Comparison of ENCODE assay signal across 22 cellular contexts in the genomic region with DNA sequence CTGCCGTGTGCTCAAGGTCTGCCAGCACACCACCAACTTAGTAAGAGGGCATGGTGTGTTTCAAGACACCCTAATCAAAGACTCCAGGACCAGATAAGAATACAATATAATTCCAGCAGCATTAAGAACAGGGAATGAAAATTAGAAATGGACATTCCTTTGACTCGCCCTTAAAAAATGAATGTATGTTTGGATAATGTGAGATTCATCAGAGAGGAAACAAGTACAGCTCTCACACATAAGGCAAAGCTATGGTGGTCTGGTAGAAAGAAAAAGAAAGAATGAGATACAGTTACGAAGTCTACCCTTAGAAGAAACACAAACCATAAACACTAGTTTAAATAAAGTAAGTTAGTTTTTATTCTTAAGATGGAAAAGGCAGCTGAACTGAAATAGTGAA.
"Had no signal": no experiment of that assay in that cellular context is flagged by ENCODE, and none has a peak within 500 bp of the region (broad histone marks: within the 10 kb centered on the region; RNA-seq: fewer than 3 reads in every experiment).

No MANE protein-coding gene starts in this region.

- H3K27me3 Mint-ChIP-seq: dendritic cell treated with granulocyte-macrophage colony-stimulating factor and Interleukin-4, amounts not matched to agents 40 ng/mL and 50 ng/mL, for 4 days; effector memory CD8-positive, alpha-beta T cell; progenitor cell of endocrine pancreas; stimulated activated memory B cell treated with anti-CD40 and anti-IgM and Interleukin-4, amounts not matched to agents 10 μg/mL and 1 μg/mL and 100 μg/mL, for 72 hours; stimulated activated naive CD8-positive, alpha-beta T cell treated with anti-CD3 and anti-CD28 coated beads, Interleukin-15, Interleukin-2, amounts not matched to agents 100 ng/mL and 50 ng/mL, for 24 hours had no signal

- H3K4me3 ChIP-seq: esophagus muscularis mucosa, heart left ventricle, mucosa of descending colon, pancreas, smooth muscle cell, tibial artery, upper lobe of left lung, uterus had no signal

- DNase-seq: effector memory CD8-positive, alpha-beta T cell; heart left ventricle; hippocampal formation; islet precursor cell; mammary epithelial cell; mucosa of descending colon; naive thymus-derived CD8-positive, alpha-beta T cell; pancreas; right cardiac atrium; stimulated activated CD4-positive, alpha-beta T cell treated with anti-CD3 and anti-CD28 coated beads, Interleukin-4, amount 100 ng/mL, for 24 hours; tibial artery; upper lobe of left lung; uterus had no signal

- H3K9me3 ChIP-seq: esophagus muscularis mucosa, mucosa of descending colon, pancreas, upper lobe of left lung, uterus had no signal

- H3K4me1 Mint-ChIP-seq: neural crest cell had no signal

- H3K27ac ChIP-seq: epithelial cell of prostate, esophagus muscularis mucosa, heart left ventricle, pancreas, tibial artery, upper lobe of left lung, uterus had no signal

- H3K27ac Mint-ChIP-seq: dendritic cell treated with granulocyte-macrophage colony-stimulating factor and Interleukin-4, amounts not matched to agents 40 ng/mL and 50 ng/mL, for 4 days; effector memory CD8-positive, alpha-beta T cell; naive thymus-derived CD8-positive, alpha-beta T cell; progenitor cell of endocrine pancreas; stimulated activated memory B cell treated with anti-CD40 and anti-IgM and Interleukin-4, amounts not matched to agents 10 μg/mL and 1 μg/mL and 100 μg/mL, for 72 hours; stimulated activated naive CD8-positive, alpha-beta T cell treated with anti-CD3 and anti-CD28 coated beads, Interleukin-15, Interleukin-2, amounts not matched to agents 100 ng/mL and 50 ng/mL, for 24 hours had no signal

- H3K4me3 Mint-ChIP-seq: dendritic cell treated with granulocyte-macrophage colony-stimulating factor and Interleukin-4, amounts not matched to agents 40 ng/mL and 50 ng/mL, for 4 days; effector memory CD8-positive, alpha-beta T cell; naive thymus-derived CD8-positive, alpha-beta T cell; neural crest cell; stimulated activated memory B cell treated with anti-CD40 and anti-IgM and Interleukin-4, amounts not matched to agents 10 μg/mL and 1 μg/mL and 100 μg/mL, for 72 hours; stimulated activated naive CD8-positive, alpha-beta T cell treated with anti-CD3 and anti-CD28 coated beads, Interleukin-15, Interleukin-2, amounts not matched to agents 100 ng/mL and 50 ng/mL, for 24 hours had no signal

- H3K4me1 ChIP-seq: pancreas, tibial artery, upper lobe of left lung, uterus had no signal

- ATAC-seq: effector memory CD8-positive, alpha-beta T cell; heart left ventricle; left lobe of liver; mucosa of descending colon; naive thymus-derived CD8-positive, alpha-beta T cell; pancreas; right cardiac atrium; stimulated activated memory B cell treated with anti-CD40 and anti-IgM and Interleukin-4, amounts not matched to agents 10 μg/mL and 1 μg/mL and 100 μg/mL, for 72 hours had no signal

- H3K27me3 ChIP-seq: esophagus muscularis mucosa, heart left ventricle, pancreas, tibial artery, upper lobe of left lung, uterus had no signal

- H3K36me3 ChIP-seq: esophagus muscularis mucosa, heart left ventricle, pancreas, tibial artery, upper lobe of left lung, uterus had no signal

- H3K4me2 ChIP-seq: smooth muscle cell had no signal
